In genomic region chr6:17907467-17908229, GRCh38 we compare ENCODE assay signal across 9 cellular contexts.
DNase-seq lines count a peak whose midpoint lies in the region; ATAC-seq, FAIRE-seq and TF ChIP-seq lines count a peak whose summit lies in the region.
"Had no signal": no experiment of that assay in that cellular context is flagged by ENCODE, and none has a peak within 500 bp of the region (broad histone marks: within the 10 kb centered on the region; RNA-seq: fewer than 3 reads in every experiment).

No MANE protein-coding gene starts in this region.

- peak overlapping the region; percentile 34 for H3K4me2 ChIP-seq in PC-3 (ENCODE audit: low read length)

- peak overlapping the region; percentile 88 for H3K27ac ChIP-seq in PC-3 (ENCODE audit: low read length)
- H3K27ac ChIP-seq in CD8-positive, alpha-beta T cell (ENCODE audit: low read depth, low read length): no peak overlapping the region

- peaks cover 23% of the 10 kb centered on the region for H3K79me2 ChIP-seq in PC-3 (ENCODE audit: low read length)

- no peaks in the 10 kb centered on the region for H4K20me1 ChIP-seq in PC-3 (ENCODE audit: low read length)

- no peaks in the 10 kb centered on the region for H3K36me3 Mint-ChIP-seq in dendritic cell treated with granulocyte-macrophage colony-stimulating factor and Interleukin-4, amounts not matched to agents 40 ng/mL and 50 ng/mL, for 4 days (ENCODE audit: low read depth)
- H3K36me3 Mint-ChIP-seq in memory B cell: peaks cover 5% of the 10 kb centered on the region
- H3K36me3 Mint-ChIP-seq in CD8-positive, alpha-beta T cell: no peaks in the 10 kb centered on the region

- ATAC-seq in PC-3 (peak; percentile 94), memory B cell (ENCODE audit: low read depth) (peak; percentile 31)
- no peak for ATAC-seq in CD8-positive, alpha-beta T cell

- H3K27ac Mint-ChIP-seq in dendritic cell treated with granulocyte-macrophage colony-stimulating factor and Interleukin-4, amounts not matched to agents 40 ng/mL and 50 ng/mL, for 4 days: peak overlapping the region; percentile 93
- H3K27ac Mint-ChIP-seq in memory B cell: no peak overlapping the region
- H3K27ac Mint-ChIP-seq in CD8-positive, alpha-beta T cell: no peak overlapping the region

- H3K27me3 ChIP-seq in PC-3 (ENCODE audit: low read length): no peaks in the 10 kb centered on the region
- H3K27me3 ChIP-seq in CD8-positive, alpha-beta T cell (ENCODE audit: insufficient read depth, low read length): no peaks in the 10 kb centered on the region

- H3K4me3 Mint-ChIP-seq in dendritic cell treated with granulocyte-macrophage colony-stimulating factor and Interleukin-4, amounts not matched to agents 40 ng/mL and 50 ng/mL, for 4 days: peak overlapping the region; percentile 66
- peak overlapping the region; percentile 8 for H3K4me3 Mint-ChIP-seq in memory B cell
- H3K4me3 Mint-ChIP-seq in CD8-positive, alpha-beta T cell: no peak overlapping the region

- no peaks in the 10 kb centered on the region for H3K27me3 Mint-ChIP-seq in dendritic cell treated with granulocyte-macrophage colony-stimulating factor and Interleukin-4, amounts not matched to agents 40 ng/mL and 50 ng/mL, for 4 days
- no peaks in the 10 kb centered on the region for H3K27me3 Mint-ChIP-seq in memory B cell
- peaks cover 5% of the 10 kb centered on the region for H3K27me3 Mint-ChIP-seq in CD8-positive, alpha-beta T cell (ENCODE audit: low read depth)

- peaks cover 60% of the 10 kb centered on the region for H3K4me1 Mint-ChIP-seq in dendritic cell treated with granulocyte-macrophage colony-stimulating factor and Interleukin-4, amounts not matched to agents 40 ng/mL and 50 ng/mL, for 4 days (ENCODE audit: low read depth)
- H3K4me1 Mint-ChIP-seq in memory B cell: peaks cover 25% of the 10 kb centered on the region
- no peaks in the 10 kb centered on the region for H3K4me1 Mint-ChIP-seq in CD8-positive, alpha-beta T cell (ENCODE audit: low read depth)

- H3F3A ChIP-seq in PC-3 (ENCODE audit: low read length, unreplicated experiment): peaks cover 8% of the 10 kb centered on the region

- peak overlapping the region; percentile 62 for H2AFZ ChIP-seq in PC-3 (ENCODE audit: low read length)

- BruUV-seq in PC-3 (replicated peaks; lab: Mats Ljungman, UMichigan): no TSS peak

- POLR2A ChIA-PET in PC-3 (lab: Charles Lee; ENCODE audit: unreplicated experiment): no interaction called here
- POLR2A ChIA-PET in CD8-positive, alpha-beta T cell (lab: Charles Lee): no interaction called here

- peaks cover 43% of the 10 kb centered on the region for H3K4me1 ChIP-seq in PC-3 (ENCODE audit: insufficient read depth, low read length)
- H3K4me1 ChIP-seq in CD8-positive, alpha-beta T cell (ENCODE audit: insufficient read depth, low read length): no peaks in the 10 kb centered on the region

- H3K4me3 ChIP-seq in PC-3 (ENCODE audit: low read length): no peak overlapping the region
- no peak overlapping the region for H3K4me3 ChIP-seq in CD8-positive, alpha-beta T cell (ENCODE audit: low read depth, low read length)

- DNase-seq in activated T-cell treated with anti-CD3 and anti-CD28 coated beads, Interleukin-2, amount 50 U/mL, for 48 hours: peak; percentile 22 to 30
- DNase-seq in activated T-cell treated with anti-CD3 and anti-CD28 coated beads, Interleukin-2, amount 50 U/mL, for 1 hour: no peak
- DNase-seq in PC-3: peak; percentile 97
- no peak for DNase-seq in memory B cell (ENCODE audit: low spot score in 2 of 2)
- peak; percentile 64 for DNase-seq in urothelium cell line (ENCODE audit: low spot score)
- no peak for DNase-seq in CD8-positive, alpha-beta T cell
- no peak for DNase-seq in NCI-H2196 (lab: John Stamatoyannopoulos, UW; ENCODE audit: unreplicated experiment)

- CTCF ChIA-PET in PC-3 (lab: Charles Lee): no interaction called here
- CTCF ChIA-PET in CD8-positive, alpha-beta T cell (lab: Charles Lee): no interaction called here

- no peaks in the 10 kb centered on the region for H3K9me2 ChIP-seq in PC-3 (replicated peaks; ENCODE audit: low read length)

- no peaks in the 10 kb centered on the region for H3K36me3 ChIP-seq in PC-3 (ENCODE audit: low read depth, low read length)
- H3K36me3 ChIP-seq in CD8-positive, alpha-beta T cell (ENCODE audit: insufficient read depth, low read length): no peaks in the 10 kb centered on the region

- no peaks in the 10 kb centered on the region for H3K9me3 Mint-ChIP-seq in dendritic cell treated with granulocyte-macrophage colony-stimulating factor and Interleukin-4, amounts not matched to agents 40 ng/mL and 50 ng/mL, for 4 days
- H3K9me3 Mint-ChIP-seq in memory B cell: no peaks in the 10 kb centered on the region
- no peaks in the 10 kb centered on the region for H3K9me3 Mint-ChIP-seq in CD8-positive, alpha-beta T cell

- TF ChIP-seq CTCF in PC-3 (conservative IDR thresholded peaks at IDR 0.05; ENCODE audit: low read depth, low read length): peak; percentile 56
- TF ChIP-seq CTCF in CD8-positive, alpha-beta T cell (IDR thresholded peaks at IDR 0.05): no peak

- H3K9me3 ChIP-seq in PC-3 (ENCODE audit: low read length): no peaks in the 10 kb centered on the region
- no peaks in the 10 kb centered on the region for H3K9me3 ChIP-seq in CD8-positive, alpha-beta T cell (ENCODE audit: low read length)

- intact Hi-C loops in PC-3 (cut with micrococcal nuclease): loop anchor here (5.0 kb wide), 2 partner anchors 90 to 215 kb away; partner anchors contain the start of gene NHLRC1
- intact Hi-C loops in dendritic cell treated with granulocyte-macrophage colony-stimulating factor and Interleukin-4, amounts not matched to agents 40 ng/mL and 50 ng/mL, for 4 days (cut with micrococcal nuclease): loop anchor here (2.0 kb wide), 1 partner anchor 23 kb away; no protein-coding TSS in a partner anchor
- intact Hi-C loops in CD8-positive, alpha-beta T cell (cut with DNase I, micrococcal nuclease): no loop called here

- peak overlapping the region; percentile 50 for H3K9ac ChIP-seq in PC-3 (ENCODE audit: low read length)

- FAIRE-seq in urothelium cell line (lab: Jason Lieb, UNC): no peak
- FAIRE-seq: G401.6 had no signal

Comparison
In these comparisons a context has a peak if more than half of its experiments do, and no peak if none do; other contexts are left out.
1. DNase-seq: peak in activated T-cell treated with anti-CD3 and anti-CD28 coated beads, Interleukin-2, amount 50 U/mL, for 48 hours (2 of 2), PC-3 (single experiment) and urothelium cell line (single experiment); none in activated T-cell treated with anti-CD3 and anti-CD28 coated beads, Interleukin-2, amount 50 U/mL, for 1 hour (single experiment), memory B cell (0 of 2), CD8-positive, alpha-beta T cell (0 of 7) and NCI-H2196 (single experiment).
2. intact Hi-C loops: an anchor here in PC-3 (5.0 kb wide) and dendritic cell treated with granulocyte-macrophage colony-stimulating factor and Interleukin-4, amounts not matched to agents 40 ng/mL and 50 ng/mL, for 4 days (2.0 kb wide); none called in CD8-positive, alpha-beta T cell.